Comparison of ENCODE assay signal across 1 cellular context in the genomic region with DNA sequence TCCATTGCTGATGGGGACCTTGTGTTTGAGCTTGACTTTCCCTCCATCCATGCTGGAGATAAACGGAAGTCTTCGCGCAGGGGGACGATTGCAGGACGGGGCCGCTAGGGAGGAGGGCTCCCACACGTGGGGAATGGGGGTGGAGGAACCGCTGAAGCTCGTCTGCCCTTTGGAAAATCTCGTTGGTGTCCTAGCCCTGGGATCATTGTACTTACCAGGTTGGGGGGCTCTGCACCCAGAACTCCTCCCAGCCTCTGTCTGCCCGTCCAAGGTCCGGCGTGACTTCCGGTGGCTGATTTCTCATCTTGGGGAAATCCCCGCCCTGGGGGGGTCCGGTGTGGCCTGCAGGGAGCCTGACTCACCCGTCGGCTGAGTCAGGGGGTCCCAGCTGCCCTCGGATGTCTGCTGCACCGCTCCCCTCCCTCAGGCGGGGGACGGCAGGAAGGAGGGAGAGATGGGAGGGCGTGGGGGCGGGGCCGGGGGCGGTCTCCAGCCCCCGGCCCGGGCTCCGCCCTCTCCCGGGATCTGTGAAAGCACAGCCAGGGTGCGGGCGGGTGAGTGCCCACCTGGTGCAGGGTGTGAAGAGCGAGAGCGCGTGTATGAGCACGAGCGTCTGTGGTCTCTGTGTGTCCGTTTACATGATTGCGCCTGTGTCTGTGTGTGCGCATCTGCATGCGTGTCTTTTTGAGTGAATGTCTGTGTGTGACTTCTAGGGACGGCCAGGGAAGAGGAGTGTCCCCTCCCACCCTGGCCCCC.
TF ChIP-seq lines count a peak whose summit lies in the region.

No MANE protein-coding gene starts in this region.

TF ChIP-seq in HepG2, 621 proteins besides CTCF, POLR2A, EP300 and RAD21 (continued from another document and continues in another):
- TF ChIP-seq NFAT5 (CRISPR knock-in tag; IDR thresholded peaks at IDR 0.05), result no peak
- no peak for TF ChIP-seq DNMT1 (CRISPR knock-in tag; IDR thresholded peaks at IDR 0.05)
- no peak for TF ChIP-seq ARNTL (CRISPR knock-in tag; IDR thresholded peaks at IDR 0.05)
- TF ChIP-seq SMAD1 (CRISPR knock-in tag; IDR thresholded peaks at IDR 0.05; ENCODE audit: borderline replicate concordance, low read depth), result no peak
- TF ChIP-seq MAFF (IDR thresholded peaks at IDR 0.05; ENCODE audit: low read depth, low read length), result no peak
- no peak for TF ChIP-seq CEBPB (IDR thresholded peaks at IDR 0.05; ENCODE audit: borderline replicate concordance, low read depth, low read length)
- no peak for TF ChIP-seq ONECUT2 (CRISPR knock-in tag; IDR thresholded peaks at IDR 0.05)
- TF ChIP-seq STAT5B (CRISPR knock-in tag; IDR thresholded peaks at IDR 0.05), result no peak
- TF ChIP-seq, protein P1, sequence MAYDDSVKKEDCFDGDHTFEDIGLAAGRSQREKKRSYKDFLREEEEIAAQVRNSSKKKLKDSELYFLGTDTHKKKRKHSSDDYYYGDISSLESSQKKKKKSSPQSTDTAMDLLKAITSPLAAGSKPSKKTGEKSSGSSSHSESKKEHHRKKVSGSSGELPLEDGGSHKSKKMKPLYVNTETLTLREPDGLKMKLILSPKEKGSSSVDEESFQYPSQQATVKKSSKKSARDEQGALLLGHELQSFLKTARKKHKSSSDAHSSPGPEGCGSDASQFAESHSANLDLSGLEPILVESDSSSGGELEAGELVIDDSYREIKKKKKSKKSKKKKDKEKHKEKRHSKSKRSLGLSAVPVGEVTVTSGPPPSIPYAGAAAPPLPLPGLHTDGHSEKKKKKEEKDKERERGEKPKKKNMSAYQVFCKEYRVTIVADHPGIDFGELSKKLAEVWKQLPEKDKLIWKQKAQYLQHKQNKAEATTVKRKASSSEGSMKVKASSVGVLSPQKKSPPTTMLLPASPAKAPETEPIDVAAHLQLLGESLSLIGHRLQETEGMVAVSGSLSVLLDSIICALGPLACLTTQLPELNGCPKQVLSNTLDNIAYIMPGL (CRISPR knock-in tag; IDR thresholded peaks at IDR 0.05; ENCODE audit: borderline replicate concordance in 1 of 2, low read depth in 1 of 2), result no peak; a peak in 1 of 4 replicates
- TF ChIP-seq SIX1 (CRISPR knock-in tag; IDR thresholded peaks at IDR 0.05; ENCODE audit: borderline replicate concordance), result no peak
- TF ChIP-seq NR2F1 (CRISPR knock-in tag; IDR thresholded peaks at IDR 0.05), result no peak
- TF ChIP-seq ZNF746 (CRISPR knock-in tag; IDR thresholded peaks at IDR 0.05), result peak; percentile 64; the same call in 1 of the 2 replicates
- TF ChIP-seq, protein P2, sequence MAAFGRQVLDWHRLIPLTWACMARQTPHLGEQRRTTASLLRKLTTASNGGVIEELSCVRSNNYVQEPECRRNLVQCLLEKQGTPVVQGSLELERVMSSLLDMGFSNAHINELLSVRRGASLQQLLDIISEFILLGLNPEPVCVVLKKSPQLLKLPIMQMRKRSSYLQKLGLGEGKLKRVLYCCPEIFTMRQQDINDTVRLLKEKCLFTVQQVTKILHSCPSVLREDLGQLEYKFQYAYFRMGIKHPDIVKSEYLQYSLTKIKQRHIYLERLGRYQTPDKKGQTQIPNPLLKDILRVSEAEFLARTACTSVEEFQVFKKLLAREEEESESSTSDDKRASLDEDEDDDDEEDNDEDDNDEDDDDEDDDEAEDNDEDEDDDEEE (CRISPR knock-in tag; IDR thresholded peaks at IDR 0.05), result 0 out of 2 replicates have a peak, but pooled peaks have one; percentile 31
- no peak for TF ChIP-seq ZNF644 (CRISPR knock-in tag; IDR thresholded peaks at IDR 0.05; ENCODE audit: low read depth)
- TF ChIP-seq POGK (CRISPR knock-in tag; conservative IDR thresholded peaks at IDR 0.05), result no peak
- TF ChIP-seq MLX (CRISPR knock-in tag; IDR thresholded peaks at IDR 0.05), result no peak
- no peak for TF ChIP-seq HMG20B (CRISPR knock-in tag; conservative IDR thresholded peaks at IDR 0.05)
- TF ChIP-seq HIC2 (CRISPR knock-in tag; IDR thresholded peaks at IDR 0.05; ENCODE audit: low read depth), result no peak
- no peak for TF ChIP-seq SP2 (CRISPR knock-in tag; IDR thresholded peaks at IDR 0.05)
- no peak for TF ChIP-seq ZNF282 (IDR thresholded peaks at IDR 0.05; ENCODE audit: partially characterized antibody)
- no peak for TF ChIP-seq ZBTB1 (CRISPR knock-in tag; IDR thresholded peaks at IDR 0.05; ENCODE audit: borderline replicate concordance)
- TF ChIP-seq ZNF703 (CRISPR knock-in tag; IDR thresholded peaks at IDR 0.05; ENCODE audit: borderline replicate concordance), result no peak
- TF ChIP-seq YY1 (IDR thresholded peaks at IDR 0.05; ENCODE audit: insufficient read depth, insufficient replicate concordance, low read depth, low read length), result no peak
- no peak for TF ChIP-seq PRPF4 (IDR thresholded peaks at IDR 0.05; ENCODE audit: low read depth, low read length, poor library complexity, severe bottlenecking)
- no peak for TF ChIP-seq ETV6 (CRISPR knock-in tag; conservative IDR thresholded peaks at IDR 0.05)
- no peak for TF ChIP-seq PHB2 (IDR thresholded peaks at IDR 0.05; ENCODE audit: partially characterized antibody)
- no peak for TF ChIP-seq ZNF597 (CRISPR knock-in tag; IDR thresholded peaks at IDR 0.05)
- peak; percentile 62 for TF ChIP-seq ZNF274 (CRISPR knock-in tag; IDR thresholded peaks at IDR 0.05)
- TF ChIP-seq FOXJ3 (CRISPR knock-in tag; IDR thresholded peaks at IDR 0.05; ENCODE audit: borderline replicate concordance), result no peak
- no peak for TF ChIP-seq THAP8 (CRISPR knock-in tag; IDR thresholded peaks at IDR 0.05; ENCODE audit: borderline replicate concordance)
- no peak for TF ChIP-seq IKZF4 (CRISPR knock-in tag; IDR thresholded peaks at IDR 0.05; ENCODE audit: borderline replicate concordance, low read depth, not compliant biosample characterization)
- TF ChIP-seq, protein P3, sequence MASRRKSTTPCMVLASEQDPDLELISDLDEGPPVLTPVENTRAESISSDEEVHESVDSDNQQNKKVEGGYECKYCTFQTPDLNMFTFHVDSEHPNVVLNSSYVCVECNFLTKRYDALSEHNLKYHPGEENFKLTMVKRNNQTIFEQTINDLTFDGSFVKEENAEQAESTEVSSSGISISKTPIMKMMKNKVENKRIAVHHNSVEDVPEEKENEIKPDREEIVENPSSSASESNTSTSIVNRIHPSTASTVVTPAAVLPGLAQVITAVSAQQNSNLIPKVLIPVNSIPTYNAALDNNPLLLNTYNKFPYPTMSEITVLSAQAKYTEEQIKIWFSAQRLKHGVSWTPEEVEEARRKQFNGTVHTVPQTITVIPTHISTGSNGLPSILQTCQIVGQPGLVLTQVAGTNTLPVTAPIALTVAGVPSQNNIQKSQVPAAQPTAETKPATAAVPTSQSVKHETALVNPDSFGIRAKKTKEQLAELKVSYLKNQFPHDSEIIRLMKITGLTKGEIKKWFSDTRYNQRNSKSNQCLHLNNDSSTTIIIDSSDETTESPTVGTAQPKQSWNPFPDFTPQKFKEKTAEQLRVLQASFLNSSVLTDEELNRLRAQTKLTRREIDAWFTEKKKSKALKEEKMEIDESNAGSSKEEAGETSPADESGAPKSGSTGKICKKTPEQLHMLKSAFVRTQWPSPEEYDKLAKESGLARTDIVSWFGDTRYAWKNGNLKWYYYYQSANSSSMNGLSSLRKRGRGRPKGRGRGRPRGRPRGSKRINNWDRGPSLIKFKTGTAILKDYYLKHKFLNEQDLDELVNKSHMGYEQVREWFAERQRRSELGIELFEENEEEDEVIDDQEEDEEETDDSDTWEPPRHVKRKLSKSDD (CRISPR knock-in tag; IDR thresholded peaks at IDR 0.05; ENCODE audit: low read depth), result no peak
